Comparison of ENCODE assay signal across 9 cellular contexts in genomic region chr6:168612586-168612985, GRCh38.
"Had no signal": no experiment of that assay in that cellular context is flagged by ENCODE, and none has a peak within 500 bp of the region (broad histone marks: within the 10 kb centered on the region; RNA-seq: fewer than 3 reads in every experiment).

No MANE protein-coding gene starts in this region.

- H3K9ac ChIP-seq: GM23248 had no signal

- ATAC-seq: GM23338, HCT116 had no signal

- H3K4me3 ChIP-seq: GM23248, GM23338, HAP-1 had no signal

- H3K36me3 ChIP-seq: HAP-1 had no signal

- H3K9me3 ChIP-seq: HAP-1 had no signal

- H3K27ac Mint-ChIP-seq: GM23338, H9, HFFc6 had no signal

- H3K4me3 Mint-ChIP-seq: GM23338, H9, HFFc6 had no signal

- H3K4me1 ChIP-seq: HAP-1 had no signal

- H3K27ac ChIP-seq: GM23248 had no signal

- DNase-seq: GM23248, GOT3, H7, H9, HCEC 1CT, HFFc6 had no signal

- H3K4me2 ChIP-seq: GM23338 had no signal

- H2AFZ ChIP-seq: GM23248, GM23338 had no signal
